Comparison of ENCODE assay signal across 8 cellular contexts in genomic region chr21:45363921-45364463, GRCh38. TPM values are rescaled to one million over a fixed set of nuclear protein-coding genes. Genes with fewer than 3 reads are reported as not detected.
DNase-seq lines count a peak whose midpoint lies in the region; ATAC-seq and TF ChIP-seq lines count a peak whose summit lies in the region.

No MANE protein-coding gene starts in this region.

- DNase-seq in EH (ENCODE audit: low read depth) (peak; percentile 100), right atrium auricular region (ENCODE audit: low spot score) (peak; percentile 95), sciatic nerve (ENCODE audit: low spot score) (peak; percentile 91), HAP-1 (ENCODE audit: low spot score in 2 of 2) (no peak), NCI-H1417 treated with DMSO at 0.1 percent for 48 hours (lab: John Stamatoyannopoulos, UW) (no peak)

- intact Hi-C loops in sciatic nerve (cut with DNase I): no loop called here

- peak overlapping the region; percentile 56 for H3K4me3 ChIP-seq in OCI-LY3 (ENCODE audit: low read length)
- peak overlapping the region in 1 of 2 donors; percentile 15 for H3K4me3 ChIP-seq in right atrium auricular region
- H3K4me3 ChIP-seq in HAP-1: no peak overlapping the region

- H3K27me3 ChIP-seq in OCI-LY3 (ENCODE audit: low read depth, low read length) (no peaks in the 10 kb centered on the region), right atrium auricular region (no peaks in the 10 kb centered on the region), HAP-1 (ENCODE audit: low read depth) (no peaks in the 10 kb centered on the region)

- no peaks in the 10 kb centered on the region for H4K20me1 ChIP-seq in OCI-LY3 (ENCODE audit: insufficient read depth, low read length)

- H3K79me2 ChIP-seq in OCI-LY3 (ENCODE audit: low read length): no peaks in the 10 kb centered on the region

- H3K9ac ChIP-seq in OCI-LY3 (ENCODE audit: low read length): no peak overlapping the region

- H3K9me3 ChIP-seq in OCI-LY3 (ENCODE audit: insufficient read depth, low read length) (no peaks in the 10 kb centered on the region), right atrium auricular region (no peaks in the 10 kb centered on the region), HAP-1 (no peaks in the 10 kb centered on the region)

- H3K4me2 ChIP-seq in OCI-LY3 (ENCODE audit: low read length): peak overlapping the region; percentile 57

- H3K27ac ChIP-seq in OCI-LY3 (ENCODE audit: low read length) (no peak overlapping the region), angular gyrus (ENCODE audit: low read depth, low read length) (peak overlapping the region; percentile 59), right atrium auricular region (peak overlapping the region; percentile 94 to 96)

- peak; percentile 92 for ATAC-seq in sciatic nerve
- no peak for ATAC-seq in HG03439 (IDR thresholded peaks at IDR 0.05; ENCODE audit: unreplicated experiment)

- H2AFZ ChIP-seq in OCI-LY3 (ENCODE audit: low read depth, low read length): no peak overlapping the region

- no peaks in the 10 kb centered on the region for H3K36me3 ChIP-seq in OCI-LY3 (replicated peaks; ENCODE audit: low read depth, low read length)
- no peaks in the 10 kb centered on the region for H3K36me3 ChIP-seq in right atrium auricular region
- no peaks in the 10 kb centered on the region for H3K36me3 ChIP-seq in HAP-1 (replicated peaks)

- in situ Hi-C loops in HAP-1 (cut with MboI; ENCODE audit: low sequenced_read_pairs): no loop called here

- peaks cover 8% of the 10 kb centered on the region for H3K4me1 ChIP-seq in OCI-LY3 (ENCODE audit: low read length)
- H3K4me1 ChIP-seq in right atrium auricular region: peaks cover 0 to 57% of the 10 kb centered on the region in 2 donors
- peaks cover 15% of the 10 kb centered on the region; the same call in 1 of the 2 replicates for H3K4me1 ChIP-seq in HAP-1

- TF ChIP-seq CTCF in OCI-LY3 (IDR thresholded peaks at IDR 0.05; ENCODE audit: low read depth, low read length) (no peak), right atrium auricular region (IDR thresholded peaks at IDR 0.05) (no peak)

RNA-seq across cellular contexts. Expression of gene COL18A1, which starts 41.0 kb away (rescaled TPM):
- total RNA-seq in right atrium auricular region (100 to 1,000 TPM; 117 to 134 TPM), sciatic nerve (129 TPM)

Comparison
In these comparisons a context has a peak if more than half of its experiments do, and no peak if none do; other contexts are left out.
1. DNase-seq: peak in EH (single experiment), right atrium auricular region (single experiment) and sciatic nerve (single experiment); none in HAP-1 (0 of 2) and NCI-H1417 treated with DMSO at 0.1 percent for 48 hours (single experiment).